In the genomic region with DNA sequence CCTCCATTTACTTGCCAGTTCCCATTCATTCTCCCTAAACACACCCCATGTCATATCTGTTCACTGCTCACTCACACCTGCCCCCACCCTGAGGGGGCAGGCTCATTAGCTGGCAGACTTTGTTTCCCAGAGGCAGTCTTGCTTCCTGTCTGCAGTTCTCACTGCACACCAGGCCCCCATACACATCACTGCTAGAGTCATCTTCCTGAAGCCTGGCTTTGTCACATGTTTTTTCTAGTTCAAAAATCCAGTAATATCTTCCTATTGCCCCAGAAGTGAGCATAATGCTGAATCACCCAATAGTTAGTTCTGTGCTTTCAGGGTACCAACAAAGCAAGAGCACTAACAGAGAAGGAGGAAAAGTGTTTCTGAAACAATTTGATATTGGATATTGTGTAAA, we compare ENCODE assay signal across 29 cellular contexts. TPM values are rescaled to one million over a fixed set of nuclear protein-coding genes. Genes with fewer than 3 reads are reported as not detected.
A peak's percentile ranks its signal among the peaks of the same experiment; 100 is the strongest.
DNase-seq lines count a peak whose midpoint lies in the region; ATAC-seq, FAIRE-seq and TF ChIP-seq lines count a peak whose summit lies in the region.
"Had no signal": no experiment of that assay in that cellular context is flagged by ENCODE, and none has a peak within 500 bp of the region (broad histone marks: within the 10 kb centered on the region; RNA-seq: fewer than 3 reads in every experiment).

No MANE protein-coding gene starts in this region.

- H3K27me3 ChIP-seq in Panc1 (ENCODE audit: control insufficient read depth, insufficient read depth, low read length) = no peaks in the 10 kb centered on the region; the same call in 1 of the 2 replicates
- no peaks in the 10 kb centered on the region for H3K27me3 ChIP-seq in H1 (replicated peaks in 1 of 4; ENCODE audit: control insufficient read depth in 3 of 4, extremely low read depth in 1 of 4, insufficient read depth in 3 of 4, low read length in 3 of 4)
- H3K27me3 ChIP-seq: BLaER1, pancreas, upper lobe of left lung had no signal

- no peak overlapping the region for H2BK5ac ChIP-seq in H1 (ENCODE audit: low read depth, low read length)

- no peaks in the 10 kb centered on the region for H3K4me1 Mint-ChIP-seq in nephron progenitor cell
- H3K4me1 Mint-ChIP-seq: activated naive CD8-positive, alpha-beta T cell treated with anti-CD3 and anti-CD28 coated beads for 36 hours; naive B cell had no signal

- H3K4ac ChIP-seq in H1 (replicated peaks; ENCODE audit: insufficient read length, low read depth, low read length) = no peak overlapping the region

- H3K36me3 Mint-ChIP-seq in nephron progenitor cell (ENCODE audit: low read depth) = no peaks in the 10 kb centered on the region
- H3K36me3 Mint-ChIP-seq: activated naive CD8-positive, alpha-beta T cell treated with anti-CD3 and anti-CD28 coated beads for 36 hours; naive B cell had no signal

- 0 out of 2 replicates have a peak overlapping the region, but pooled peaks have one; percentile 89 for H2AFZ ChIP-seq in H1 (ENCODE audit: low read length)

- H3K27ac ChIP-seq in Panc1 (ENCODE audit: low read length) (no peak overlapping the region), H1 (ENCODE audit: low read depth, low read length) (no peak overlapping the region)
- H3K27ac ChIP-seq: BLaER1, pancreas, upper lobe of left lung had no signal

- no peak overlapping the region for H4K5ac ChIP-seq in H1 (ENCODE audit: insufficient read length, low read depth, low read length)

- H4K20me1 ChIP-seq in H1 (replicated peaks in 1 of 2; ENCODE audit: control insufficient read depth in 1 of 2, insufficient read depth in 2 of 2, low read length in 2 of 2) = no peaks in the 10 kb centered on the region
- H4K20me1 ChIP-seq: BLaER1 had no signal

- H3K9ac ChIP-seq in H1 (replicated peaks in 1 of 4; ENCODE audit: extremely low read depth in 1 of 4, low read depth in 3 of 4, low read length in 3 of 4) = no peak overlapping the region
- H3K9ac ChIP-seq: BLaER1 had no signal

- H3K4me3 ChIP-seq in Panc1 (ENCODE audit: low read depth in 2 of 2, low read length in 2 of 2) (no peak overlapping the region), H1 (ENCODE audit: extremely low read depth in 1 of 4, insufficient read depth in 2 of 4, low read depth in 3 of 4, low read length in 4 of 4) (no peak overlapping the region)
- H3K4me3 ChIP-seq: BLaER1, pancreas, upper lobe of left lung had no signal

- ATAC-seq in Panc1 (0 out of 2 replicates have a peak, but pooled peaks have one; percentile 12), HG03159 (IDR thresholded peaks at IDR 0.05; ENCODE audit: unreplicated experiment) (no peak), GM21360 (IDR thresholded peaks at IDR 0.05; ENCODE audit: unreplicated experiment) (no peak), HG03139 (IDR thresholded peaks at IDR 0.05; ENCODE audit: unreplicated experiment) (no peak)
- ATAC-seq: left lobe of liver, pancreas, right cardiac atrium had no signal

- no peaks in the 10 kb centered on the region for H3K79me2 ChIP-seq in H1 (ENCODE audit: control insufficient read depth in 1 of 2, insufficient read depth in 2 of 2, low read length in 2 of 2)

- TF ChIP-seq RAD21 in H1 (IDR thresholded peaks at IDR 0.05 in 1 of 2, conservative IDR thresholded peaks at IDR 0.05 in 1 of 2; ENCODE audit: low read depth in 2 of 2, low read length in 2 of 2) = no peak

- TF ChIP-seq CTCF in Panc1 (IDR thresholded peaks at IDR 0.05) (no peak), H1 (IDR thresholded peaks at IDR 0.05; ENCODE audit: control extremely low read depth in 1 of 3, insufficient read depth in 1 of 3, low read depth in 1 of 3, low read length in 3 of 3) (no peak), nephron progenitor cell (IDR thresholded peaks at IDR 0.05) (no peak)

- no peak overlapping the region for H3K4me3 Mint-ChIP-seq in nephron progenitor cell
- H3K4me3 Mint-ChIP-seq: activated naive CD8-positive, alpha-beta T cell treated with anti-CD3 and anti-CD28 coated beads for 36 hours; naive B cell had no signal

- FAIRE-seq in H1 (lab: Jason Lieb, UNC) = no peak
- FAIRE-seq: colon, pancreas had no signal

- no peak overlapping the region for H4K8ac ChIP-seq in H1 (ENCODE audit: extremely low read depth, insufficient read depth, low read length)

- no peak for TF ChIP-seq POLR2A in H1 (IDR thresholded peaks at IDR 0.05; ENCODE audit: control extremely low read depth in 1 of 2, low read depth in 2 of 2, low read length in 2 of 2)

- H4K91ac ChIP-seq in H1 (replicated peaks; ENCODE audit: insufficient read length, low read length) = no peak overlapping the region

- no peaks in the 10 kb centered on the region for H3K23me2 ChIP-seq in H1 (ENCODE audit: low read depth, low read length)

- no peak overlapping the region for H3K14ac ChIP-seq in H1 (ENCODE audit: insufficient read length)

- H3K27me3 Mint-ChIP-seq in nephron progenitor cell (ENCODE audit: low read depth, poor library complexity) = no peaks in the 10 kb centered on the region

- no peak overlapping the region for H2BK120ac ChIP-seq in H1 (replicated peaks; ENCODE audit: low read depth, low read length)

- no TSS peak for BruUV-seq in Panc1 (replicated peaks; lab: Mats Ljungman, UMichigan)

- intact Hi-C loops in Panc1 (cut with micrococcal nuclease; ENCODE audit: unreplicated experiment) = no loop called here

- no peak overlapping the region for H3K18ac ChIP-seq in H1 (ENCODE audit: extremely low read depth, low read length)

- H3K36me3 ChIP-seq in Panc1 (ENCODE audit: control insufficient read depth, insufficient read depth, low read length) = no peaks in the 10 kb centered on the region
- no peaks in the 10 kb centered on the region for H3K36me3 ChIP-seq in H1 (ENCODE audit: control insufficient read depth in 2 of 4, insufficient read depth in 4 of 4, low read length in 3 of 4)
- H3K36me3 ChIP-seq: BLaER1, pancreas, upper lobe of left lung had no signal

- CTCF ChIA-PET in Panc1 (lab: Charles Lee) = no interaction called here
- CTCF ChIA-PET in H1 (lab: Charles Lee; ENCODE audit: partially characterized antibody) = interaction anchor here (1.2 to 1.6 kb wide), 2 partner anchors 9 to 96 kb away, joined by 3 to 4 read pairs; no protein-coding TSS in a partner anchor

- DNase-seq in EL (peak; percentile 2), Panc1 (ENCODE audit: low read depth, low spot score) (no peak), H1 (ENCODE audit: low read depth in 1 of 2, low spot score in 2 of 2) (no peak), nephron progenitor cell (no peak), UCSD-AML1 (lab: John Stamatoyannopoulos, UW; ENCODE audit: unreplicated experiment) (no peak)
- DNase-seq: activated CD4-positive, alpha-beta T cell treated with anti-CD3 and anti-CD28 coated beads for 4 hours; activated naive CD8-positive, alpha-beta T cell treated with anti-CD3 and anti-CD28 coated beads for 36 hours; Caco-2; head of caudate nucleus; KG1; mesendoderm; naive B cell; NCI-H187 treated with DMSO at 0.1 percent for 48 hours; NCI-H2227 treated with DMSO at 0.1 percent for 48 hours; NCI-H774; pancreas; right cardiac atrium; SHP77; upper lobe of left lung had no signal

- H3K9me3 ChIP-seq in Panc1 (ENCODE audit: control insufficient read depth, insufficient read depth, low read depth, low read length) = no peaks in the 10 kb centered on the region
- no peaks in the 10 kb centered on the region for H3K9me3 ChIP-seq in H1 (ENCODE audit: insufficient read depth in 2 of 2, low read depth in 1 of 2, low read length in 1 of 2)
- H3K9me3 ChIP-seq: BLaER1, Caco-2, pancreas, upper lobe of left lung had no signal

- no peak overlapping the region for H2AK5ac ChIP-seq in H1 (ENCODE audit: low read depth, low read length)

- in situ Hi-C loops in Panc1 (cut with HindIII; ENCODE audit: low pct_unique_long_range_greater_than_20kb, low sequenced_read_pairs) = no loop called here

- H3K4me1 ChIP-seq in Panc1 (ENCODE audit: control insufficient read depth, insufficient read depth, low read length) = no peaks in the 10 kb centered on the region
- no peaks in the 10 kb centered on the region for H3K4me1 ChIP-seq in H1 (replicated peaks in 1 of 4; ENCODE audit: control insufficient read depth in 3 of 4, insufficient read depth in 4 of 4, low read length in 3 of 4)
- H3K4me1 ChIP-seq: BLaER1, pancreas, upper lobe of left lung had no signal

- POLR2A ChIA-PET in Panc1 (lab: Charles Lee) (no interaction called here), H1 (lab: Charles Lee; ENCODE audit: partially characterized antibody) (no interaction called here)

- H3K56ac ChIP-seq in H1 (replicated peaks; ENCODE audit: insufficient read length, low read depth, low read length) = no peak overlapping the region

- H2BK20ac ChIP-seq in H1 (ENCODE audit: low read length) = no peak overlapping the region

- peak overlapping the region; percentile 3 for H3K27ac Mint-ChIP-seq in nephron progenitor cell
- H3K27ac Mint-ChIP-seq: activated naive CD8-positive, alpha-beta T cell treated with anti-CD3 and anti-CD28 coated beads for 36 hours had no signal

- TF ChIP-seq EP300 in H1 (IDR thresholded peaks at IDR 0.05; ENCODE audit: borderline replicate concordance in 1 of 2, low read depth in 2 of 2, low read length in 2 of 2) = no peak

- no peak overlapping the region for H3K4me2 ChIP-seq in H1 (ENCODE audit: insufficient read depth in 1 of 2, low read depth in 2 of 2, low read length in 2 of 2)
- H3K4me2 ChIP-seq: BLaER1 had no signal

- H3K79me1 ChIP-seq in H1 (ENCODE audit: low read depth, low read length) = no peaks in the 10 kb centered on the region

- no peak overlapping the region for H2BK15ac ChIP-seq in H1 (ENCODE audit: low read length)

- H3K23ac ChIP-seq in H1 (ENCODE audit: insufficient read length) = no peak overlapping the region

- H2BK12ac ChIP-seq in H1 (ENCODE audit: low read depth, low read length) = no peak overlapping the region

- no peaks in the 10 kb centered on the region for H3K9me3 Mint-ChIP-seq in nephron progenitor cell
- H3K9me3 Mint-ChIP-seq: activated naive CD8-positive, alpha-beta T cell treated with anti-CD3 and anti-CD28 coated beads for 36 hours; naive B cell had no signal

TF ChIP-seq in H1, 55 proteins besides CTCF, POLR2A, EP300 and RAD21 (continues in another document):
- TF ChIP-seq TAF7 (optimal IDR thresholded peaks at IDR 0.05; ENCODE audit: borderline replicate concordance, low read depth, low read length) (no peak), SRF (IDR thresholded peaks at IDR 0.05; ENCODE audit: low read depth, low read length) (no peak)

RNA-seq across cellular contexts. Expression of a gene that starts 1.9 kb away (rescaled TPM):
- not detected for total RNA-seq in Panc1 (2021; ENCODE audit: unreplicated experiment)
- polyA plus RNA-seq in Panc1 (2012; ENCODE audit: insufficient read length) = not detected
- not detected in 2 replicates for total RNA-seq in H1 (2021; fragmentation: NEBNext Ultra II Directional; extraction: Animal tissue kit (Norgen Biotek cat#: 25700))
- not detected in 2 replicates for polyA plus RNA-seq in H1 (2011; rRNA removed)
- not detected for polyA plus RNA-seq in H1 (2011; cell fraction: cytosol; rRNA removed)
- not detected for polyA plus RNA-seq in H1 (2011; cell fraction: nucleus; rRNA removed)
- not detected in 4 replicates for polyA plus RNA-seq in H1 (2012, experiment 1 of 2)
- not detected for polyA plus RNA-seq in H1 (2012, experiment 2 of 2)
- polyA plus RNA-seq in H1 (2013, experiment 1 of 2) = not detected
- not detected for polyA plus RNA-seq in H1 (2013, experiment 2 of 2)
- not detected in 2 replicates for polyA minus RNA-seq in H1 (2011; rRNA and poly(A)+ RNA removed)
- not detected for polyA minus RNA-seq in H1 (2011; cell fraction: cytosol; rRNA and poly(A)+ RNA removed)
- polyA minus RNA-seq in H1 (2011; cell fraction: nucleus; rRNA and poly(A)+ RNA removed) = not detected
- total RNA-seq: A673; activated naive CD8-positive, alpha-beta T cell treated with anti-CD3 and anti-CD28 coated beads for 36 hours; Caco-2; H4; left lobe of liver; OCI-LY7; pancreas; right cardiac atrium; subcutaneous adipose tissue; upper lobe of left lung had no signal
- polyA plus RNA-seq: pancreas, right cardiac atrium had no signal
